Comparison of ENCODE assay signal across 9 cellular contexts in genomic region chr11:62443390-62444201, GRCh38. TPM values are rescaled to one million over a fixed set of nuclear protein-coding genes. Genes with fewer than 3 reads are reported as not detected.
DNase-seq lines count a peak whose midpoint lies in the region; ATAC-seq and TF ChIP-seq lines count a peak whose summit lies in the region.
"Had no signal": no experiment of that assay in that cellular context is flagged by ENCODE, and none has a peak within 500 bp of the region (broad histone marks: within the 10 kb centered on the region; RNA-seq: fewer than 3 reads in every experiment).

No MANE protein-coding gene starts in this region.

- H3K27ac ChIP-seq in BLaER1 (no peak overlapping the region), SJSA1 (peak overlapping the region; percentile 65), esophagus squamous epithelium (peak overlapping the region; percentile 59 to 96 (median 86))

- H3K4me2 ChIP-seq in BLaER1 = peak overlapping the region; percentile 55; the same call in 1 of the 2 replicates

- H3K4me1 ChIP-seq in BLaER1 = peaks cover 9% of the 10 kb centered on the region; the same call in 1 of the 2 replicates
- peaks cover 43% of the 10 kb centered on the region for H3K4me1 ChIP-seq in SJSA1 (replicated peaks)
- H3K4me1 ChIP-seq in esophagus squamous epithelium = peaks cover 25 to 54% (median 30%) of the 10 kb centered on the region in 3 donors

- H3K36me3 ChIP-seq in BLaER1 (no peaks in the 10 kb centered on the region), SJSA1 (no peaks in the 10 kb centered on the region), esophagus squamous epithelium (no peaks in the 10 kb centered on the region)

- TF ChIP-seq CTCF in esophagus squamous epithelium (IDR thresholded peaks at IDR 0.05) = no peak

- H4K20me1 ChIP-seq in BLaER1 = no peaks in the 10 kb centered on the region

- WGBS in esophagus squamous epithelium, 2 donors = 64 to 88% methylated on average over 10 to 11 of the region's 17 CpGs

- no peak for ATAC-seq in HG02981 (IDR thresholded peaks at IDR 0.05; ENCODE audit: unreplicated experiment)
- no peak for ATAC-seq in HG03108 (IDR thresholded peaks at IDR 0.05; ENCODE audit: unreplicated experiment)

- H3K9me3 ChIP-seq in BLaER1 (no peaks in the 10 kb centered on the region), SJSA1 (replicated peaks) (no peaks in the 10 kb centered on the region; the same call in 1 of the 2 replicates), esophagus squamous epithelium (no peaks in the 10 kb centered on the region)

- peaks cover 26% of the 10 kb centered on the region for H3K27me3 ChIP-seq in BLaER1
- H3K27me3 ChIP-seq in SJSA1 (replicated peaks) = no peaks in the 10 kb centered on the region
- no peaks in the 10 kb centered on the region for H3K27me3 ChIP-seq in esophagus squamous epithelium

- no peak overlapping the region for H3K4me3 ChIP-seq in BLaER1
- H3K4me3 ChIP-seq in SJSA1 = peak overlapping the region; percentile 38
- peak overlapping the region in 3 of 4 donors; percentile 42 to 69 (median 48) for H3K4me3 ChIP-seq in esophagus squamous epithelium

- intact Hi-C loops in esophagus squamous epithelium (cut with DNase I) = no loop called here

- TF ChIP-seq POLR2A in esophagus squamous epithelium (IDR thresholded peaks at IDR 0.05) = no peak

- no peak overlapping the region for H3K9ac ChIP-seq in BLaER1

- DNase-seq in SJSA1 (ENCODE audit: low read depth in 1 of 2, low spot score in 2 of 2) (no peak), esophagus squamous epithelium (lab: John Stamatoyannopoulos, UW) (no peak), pons (ENCODE audit: low spot score) (peak; percentile 59), NCI-H187 treated with DMSO at 0.1 percent for 48 hours (lab: John Stamatoyannopoulos, UW) (no peak), UCSD-AML1 (lab: John Stamatoyannopoulos, UW; ENCODE audit: unreplicated experiment) (no peak)

RNA-seq across cellular contexts. Expression of gene SCGB1A1, which starts 24.8 kb away (rescaled TPM):
- not detected in 2 replicates for total RNA-seq in SJSA1 (2014; rRNA removed; shearing (Covaris generic))
- 1 to 10 TPM in 2 of 4 donors, not detected in 2; 5.9 to 6.6 TPM for total RNA-seq in esophagus squamous epithelium
- total RNA-seq: HT1080 had no signal
